8 cellular contexts compared by ENCODE assay signal in genomic region chr3:150183619-150184425, GRCh38.
DNase-seq lines count a peak whose midpoint lies in the region; TF ChIP-seq lines count a peak whose summit lies in the region.

No MANE protein-coding gene starts in this region.

- peaks cover 1% of the 10 kb centered on the region; the same call in 1 of the 2 replicates for H3K9me3 Mint-ChIP-seq in HFFc6

- DNase-seq in GM04503 (ENCODE audit: low read depth) (peak; percentile 40), HFFc6 (peak; percentile 76), NCI-H1092 treated with DMSO at 0.1 percent for 48 hours (lab: John Stamatoyannopoulos, UW) (peak; percentile 87), SKM-1 treated with dmso at 0.1 percent for 144 hours (lab: John Stamatoyannopoulos, UW; ENCODE audit: unreplicated experiment) (peak; percentile 66), astrocyte of the hippocampus (ENCODE audit: low read depth, low spot score) (peak; percentile 91), hepatocyte (ENCODE audit: low spot score) (peak; percentile 87), pulmonary artery endothelial cell (ENCODE audit: low read depth, low spot score) (peak; percentile 26)
- no peak for DNase-seq in NK-92 treated with Interleukin-12 subunit alpha and Interleukin-12 subunit beta, amount 100 ng/mL, for 24 hours (lab: John Stamatoyannopoulos, UW)

- peak overlapping the region; percentile 55 for H2AFZ ChIP-seq in hepatocyte

- H3K27ac Mint-ChIP-seq in HFFc6 = no peak overlapping the region

- H4K20me1 ChIP-seq in hepatocyte (ENCODE audit: insufficient read depth, poor library complexity, severe bottlenecking) = no peaks in the 10 kb centered on the region

- H3K36me3 Mint-ChIP-seq in HFFc6 (ENCODE audit: low read depth) = peaks cover 4% of the 10 kb centered on the region; the same call in 1 of the 2 replicates

- H3K4me1 ChIP-seq in hepatocyte (ENCODE audit: insufficient read depth) = peaks cover 14% of the 10 kb centered on the region

- H3K4me3 Mint-ChIP-seq in HFFc6 = no peak overlapping the region

- 5% methylated on average over 22 of the region's 22 CpGs for WGBS in hepatocyte (ENCODE audit: low lambda C conversion rate, missing lambda C conversion rate)

- H3K27ac ChIP-seq in hepatocyte = peak overlapping the region; percentile 6

- no peaks in the 10 kb centered on the region for H3K27me3 Mint-ChIP-seq in HFFc6 (ENCODE audit: insufficient read depth)

- peak overlapping the region; percentile 8 for H3K4me3 ChIP-seq in hepatocyte

- no peaks in the 10 kb centered on the region for H3K27me3 ChIP-seq in hepatocyte

- peaks cover 18% of the 10 kb centered on the region for H3K4me1 Mint-ChIP-seq in HFFc6 (ENCODE audit: low read depth)

- TF ChIP-seq CTCF in HFFc6 (IDR thresholded peaks at IDR 0.05) (peak; percentile 83), hepatocyte (IDR thresholded peaks at IDR 0.05; ENCODE audit: poor library complexity) (peak; percentile 84)

- H3K9me3 ChIP-seq in hepatocyte (ENCODE audit: low read depth) = no peaks in the 10 kb centered on the region

- no peaks in the 10 kb centered on the region for H3K36me3 ChIP-seq in hepatocyte (replicated peaks; ENCODE audit: insufficient read depth, low read depth)

- no peaks in the 10 kb centered on the region for H3K9me2 ChIP-seq in hepatocyte (replicated peaks; ENCODE audit: insufficient read depth)

- peak overlapping the region; percentile 78 for H3K4me2 ChIP-seq in hepatocyte

- no peaks in the 10 kb centered on the region for H3K79me2 ChIP-seq in hepatocyte
